ENCODE assay signal across 8 cellular contexts in genomic region chr5:134568761-134569725, GRCh38. TPM values are rescaled to one million over a fixed set of nuclear protein-coding genes. Genes with fewer than 3 reads are reported as not detected.
A peak's percentile ranks its signal among the peaks of the same experiment; 100 is the strongest.
DNase-seq lines count a peak whose midpoint lies in the region; ATAC-seq, FAIRE-seq and TF ChIP-seq lines count a peak whose summit lies in the region.

No MANE protein-coding gene starts in this region.

- no peak for FAIRE-seq in GM12892 (lab: Jason Lieb, UNC)

- peaks cover 22% of the 10 kb centered on the region for H3K4me1 ChIP-seq in body of pancreas
- H3K4me1 ChIP-seq in stomach smooth muscle (ENCODE audit: control insufficient read depth, insufficient read depth, low read length): peaks cover 38% of the 10 kb centered on the region

- intact Hi-C loops in body of pancreas (cut with DNase I): no loop called here

- WGBS in body of pancreas, 2 donors: 58 to 71% methylated on average over 15 to 24 of the region's 24 CpGs

- H3K27me3 ChIP-seq in body of pancreas (no peaks in the 10 kb centered on the region), stomach smooth muscle (ENCODE audit: control insufficient read depth in 1 of 2, insufficient read depth in 2 of 2, low read length in 2 of 2) (no peaks in the 10 kb centered on the region)

- no peaks in the 10 kb centered on the region for H3K9me3 ChIP-seq in body of pancreas
- no peaks in the 10 kb centered on the region for H3K9me3 ChIP-seq in stomach smooth muscle (ENCODE audit: control insufficient read depth in 2 of 2, low read length in 2 of 2)

- peak; percentile 43 for DNase-seq in HT1080 (ENCODE audit: low read depth)
- DNase-seq in body of pancreas: peak; percentile 76 to 93 (median 84)
- peak; percentile 98 for DNase-seq in left lobe of liver (ENCODE audit: low spot score)
- no peak for DNase-seq in GM12892 (ENCODE audit: insufficient read length)
- no peak for DNase-seq in OCI-M2 (lab: John Stamatoyannopoulos, UW; ENCODE audit: unreplicated experiment)

- TF ChIP-seq CTCF in body of pancreas (IDR thresholded peaks at IDR 0.05): no peak

- H3K4me3 ChIP-seq in body of pancreas (no peak overlapping the region), stomach smooth muscle (ENCODE audit: low read length in 2 of 2) (no peak overlapping the region)

- H3K36me3 ChIP-seq in body of pancreas (replicated peaks in 1 of 2; ENCODE audit: insufficient read depth in 1 of 2, low read depth in 2 of 2): peaks cover 16 to 33% of the 10 kb centered on the region in 2 donors
- H3K36me3 ChIP-seq in stomach smooth muscle (ENCODE audit: control insufficient read depth in 2 of 2, insufficient read depth in 2 of 2, low read length in 2 of 2): peaks cover 58 to 75% of the 10 kb centered on the region in 2 donors

- peak; percentile 74 for ATAC-seq in body of pancreas
- peak; percentile 83 for ATAC-seq in left lobe of liver
- no peak for ATAC-seq in HG03460 (IDR thresholded peaks at IDR 0.05; ENCODE audit: unreplicated experiment)
- ATAC-seq in HG03095 (IDR thresholded peaks at IDR 0.05; ENCODE audit: unreplicated experiment): no peak

- peak overlapping the region in 1 of 2 donors; percentile 32 for H3K9ac ChIP-seq in stomach smooth muscle (ENCODE audit: low read length in 2 of 2)

- peak overlapping the region in 2 of 4 donors; percentile 40 to 57 for H3K27ac ChIP-seq in body of pancreas
- peak overlapping the region; percentile 53 for H3K27ac ChIP-seq in stomach smooth muscle (ENCODE audit: low read length)

- TF ChIP-seq POLR2A in body of pancreas (IDR thresholded peaks at IDR 0.05) (no peak), GM12892 (IDR thresholded peaks at IDR 0.05; ENCODE audit: low read depth, low read length) (no peak)

RNA-seq across cellular contexts. Expression of gene JADE2, which starts 43.6 kb away (rescaled TPM):
- 33.5 and 46.9 TPM in 2 replicates for total RNA-seq in HT1080 (2014; rRNA removed; shearing (Covaris generic))
- polyA plus RNA-seq in HT1080 (2015; cell fraction: cytosol; rRNA removed): 14.7 and 16.3 TPM in 2 replicates
- polyA plus RNA-seq in HT1080 (2015; cell fraction: nucleus; rRNA removed): 17.0 and 17.4 TPM in 2 replicates
- total RNA-seq in body of pancreas (10 to 100 TPM; 28.0 to 41.0 TPM), left lobe of liver (14.2 TPM)
- 18.1 TPM for polyA plus RNA-seq in GM12892 (2012; ENCODE audit: missing spikeins)

Comparison
In these comparisons a context has a peak if more than half of its experiments do, and no peak if none do; other contexts are left out.
1. DNase-seq: peak in HT1080 (single experiment), body of pancreas (4 of 4) and left lobe of liver (single experiment); none in GM12892 (single experiment) and OCI-M2 (single experiment).
2. ATAC-seq: peak in body of pancreas (single experiment) and left lobe of liver (single experiment); none in HG03460 (single experiment) and HG03095 (single experiment).